Comparison of ENCODE assay signal across 24 cellular contexts in genomic region chr11:31441296-31441695, GRCh38.
"Had no signal": no experiment of that assay in that cellular context is flagged by ENCODE, and none has a peak within 500 bp of the region (broad histone marks: within the 10 kb centered on the region; RNA-seq: fewer than 3 reads in every experiment).

No MANE protein-coding gene starts in this region.

- FAIRE-seq: kidney had no signal

- H3K27ac ChIP-seq: dorsolateral prefrontal cortex, gastrocnemius medialis, neutrophil, parathyroid adenoma, prostate gland, right atrium auricular region, suprapubic skin, vagina had no signal

- H3K9me3 ChIP-seq: gastrocnemius medialis, neutrophil, prostate gland, right atrium auricular region, suprapubic skin, vagina had no signal

- H3K27me3 ChIP-seq: dorsolateral prefrontal cortex, gastrocnemius medialis, neutrophil, right atrium auricular region, suprapubic skin, vagina had no signal

- H3K4me3 ChIP-seq: dorsolateral prefrontal cortex, gastrocnemius medialis, lung, prostate gland, right atrium auricular region, smooth muscle cell, suprapubic skin, vagina had no signal

- H3K4me1 ChIP-seq: gastrocnemius medialis, parathyroid adenoma, prostate gland, right atrium auricular region, suprapubic skin, vagina had no signal

- DNase-seq: dorsolateral prefrontal cortex; effector CD4-positive, alpha-beta T cell; foreskin fibroblast; gastrocnemius medialis; head of caudate nucleus; kidney; natural killer cell; stimulated activated CD4-positive, alpha-beta T cell treated with anti-CD3 and anti-CD28 coated beads, Interleukin-12 subunit alpha, Interleukin-12 subunit beta, amount 100 ng/mL, for 4 hours; stimulated activated CD4-positive, alpha-beta T cell treated with anti-CD3 and anti-CD28 coated beads, Interleukin-1b, Interleukin-23, amount 100 ng/mL, for 48 hours; stimulated activated CD4-positive, alpha-beta T cell treated with anti-CD3 and anti-CD28 coated beads, Interleukin-4, amount 100 ng/mL, for 1 hour; stimulated activated CD8-positive, alpha-beta memory T cell treated with anti-CD3 and anti-CD28 coated beads, Interleukin-4, amount 100 ng/mL, for 48 hours; stimulated activated naive CD4-positive, alpha-beta T cell; stimulated activated naive CD8-positive, alpha-beta T cell treated with anti-CD3 and anti-CD28 coated beads, Interleukin-15, amount 100 ng/mL, for 72 hours; trophoblast cell had no signal

- H3K36me3 ChIP-seq: gastrocnemius medialis, neutrophil, prostate gland, right atrium auricular region, suprapubic skin, vagina had no signal

- ATAC-seq: gastrocnemius medialis; left lobe of liver; natural killer cell; sciatic nerve; stimulated activated naive CD8-positive, alpha-beta T cell treated with anti-CD3 and anti-CD28 coated beads, Interleukin-15, amount 100 ng/mL, for 72 hours had no signal
